Comparison of ENCODE assay signal across 1 cellular context in the genomic region with DNA sequence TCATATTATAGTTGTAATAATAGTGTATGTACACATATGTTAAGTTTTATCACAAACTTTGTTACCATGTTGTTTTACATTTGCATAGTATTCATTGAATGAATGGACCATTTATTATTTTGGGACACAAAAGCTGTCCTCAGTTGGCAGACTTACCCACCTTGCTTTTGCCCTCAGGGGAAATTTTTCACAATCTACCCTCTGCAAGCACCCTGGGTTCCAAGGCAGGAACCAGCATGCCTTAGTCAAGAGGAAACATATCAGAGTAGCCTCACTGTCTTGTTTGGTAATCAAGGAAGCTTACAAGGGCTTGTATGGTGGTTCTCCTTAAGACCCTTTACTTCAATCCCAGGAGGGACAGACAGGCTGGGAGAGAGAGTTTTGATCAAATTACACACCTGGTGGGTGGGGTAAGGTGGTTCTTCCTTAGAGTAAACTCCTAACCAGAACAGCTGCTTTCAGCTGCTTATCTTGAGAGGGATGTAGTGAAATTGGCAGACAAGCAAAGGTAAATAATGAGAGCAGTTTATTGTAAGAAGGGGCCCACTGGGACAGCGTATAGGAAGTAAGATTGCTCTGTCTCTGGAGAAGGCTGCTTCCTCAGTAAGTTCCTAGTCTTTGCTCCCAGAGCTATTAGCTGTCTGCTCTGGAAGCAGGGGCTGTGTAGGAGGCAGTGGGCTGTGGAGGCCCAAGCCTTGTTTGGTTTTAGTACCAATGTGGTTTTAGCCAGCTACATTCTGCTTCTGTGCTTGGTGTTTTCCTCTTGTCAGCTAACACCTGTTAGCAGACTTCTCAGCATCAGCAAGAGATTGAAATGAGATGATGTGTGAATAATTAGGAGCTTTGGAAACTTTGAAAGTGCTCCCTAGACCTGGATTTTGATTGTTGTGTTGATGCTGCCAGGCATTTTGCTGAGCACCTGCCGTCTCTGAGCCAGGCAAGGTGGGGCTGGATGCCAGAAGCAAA.
TF ChIP-seq lines count a peak whose summit lies in the region.

No MANE protein-coding gene starts in this region.

TF ChIP-seq in GM12878, 131 proteins besides CTCF, POLR2A, EP300 and RAD21 (continued from another document):
- TF ChIP-seq ELK1 (IDR thresholded peaks at IDR 0.05; ENCODE audit: low read depth, low read length) (no peak), HDAC2 (IDR thresholded peaks at IDR 0.05) (no peak), POLR2AphosphoS2 (IDR thresholded peaks at IDR 0.05; ENCODE audit: low read depth, low read length) (no peak), KDM1A (IDR thresholded peaks at IDR 0.05; ENCODE audit: borderline replicate concordance) (no peak), SP1 (IDR thresholded peaks at IDR 0.05; ENCODE audit: low read depth, low read length) (no peak), CBX5 (IDR thresholded peaks at IDR 0.05; ENCODE audit: low read depth) (no peak), RFX5 (IDR thresholded peaks at IDR 0.05; ENCODE audit: low read depth, low read length) (no peak), FOXK2 (IDR thresholded peaks at IDR 0.05) (no peak), SPI1 (IDR thresholded peaks at IDR 0.05; ENCODE audit: borderline replicate concordance, insufficient read depth, low read depth, low read length) (no peak), ZBTB4 (CRISPR knock-in tag; IDR thresholded peaks at IDR 0.05) (no peak)
